Comparison of ENCODE assay signal across 5 cellular contexts in the genomic region with DNA sequence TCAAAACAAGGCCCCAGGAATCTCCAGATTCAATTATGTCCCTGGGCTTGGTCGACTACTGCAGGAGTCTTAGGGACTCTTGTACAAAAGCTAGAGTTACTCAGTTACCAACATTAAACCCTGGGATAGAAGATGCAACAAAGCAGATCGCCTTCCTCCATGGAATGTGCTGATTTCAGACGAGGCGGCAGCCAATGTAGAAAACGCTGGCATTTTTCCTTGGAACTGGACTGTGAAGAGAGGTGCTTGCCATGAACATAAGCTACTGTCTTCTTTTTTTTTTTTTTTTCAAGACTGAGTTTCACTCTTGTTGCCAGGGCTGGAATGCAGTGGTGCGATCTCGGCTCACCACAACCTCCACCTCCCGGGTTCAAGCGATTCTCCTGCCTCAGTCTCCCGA.
DNase-seq lines count a peak whose midpoint lies in the region; TF ChIP-seq lines count a peak whose summit lies in the region.
"Not testable (repeated sequence)": the region's sequence is repeated elsewhere in the genome, so short reads cannot be mapped to it uniquely, and the experiment has no call there.

No MANE protein-coding gene starts in this region.

- not testable (repeated sequence) for H3K9ac ChIP-seq in SK-N-MC (ENCODE audit: insufficient read length); parathyroid adenoma

- H3K4me2 ChIP-seq in parathyroid adenoma (ENCODE audit: low read length), result not testable (repeated sequence)

- H3K9me3 Mint-ChIP-seq in nephron, result not testable (repeated sequence)

- not testable (repeated sequence) for H3K4me1 ChIP-seq in parathyroid adenoma

- not testable (repeated sequence) for H3K27me3 Mint-ChIP-seq in nephron (ENCODE audit: low read depth)

- TF ChIP-seq CTCF in epithelial cell of proximal tubule (conservative IDR thresholded peaks at IDR 0.05; ENCODE audit: low read depth, low read length); nephron (IDR thresholded peaks at IDR 0.05; ENCODE audit: unreplicated experiment in 3 of 3); parathyroid adenoma (IDR thresholded peaks at IDR 0.05): not testable (repeated sequence)

- H3K4me3 ChIP-seq in SK-N-MC; epithelial cell of proximal tubule (ENCODE audit: low read depth, low read length): not testable (repeated sequence)
- H3K4me3 ChIP-seq in parathyroid adenoma (ENCODE audit: low read depth, low read length), result peak overlapping the region; percentile 17

- DNase-seq in SK-N-MC (ENCODE audit: low read depth, low spot score), result not testable (repeated sequence)
- DNase-seq in epithelial cell of proximal tubule (ENCODE audit: low read depth) (peak; percentile 74), kidney tubule cell (ENCODE audit: low spot score) (peak; percentile 66)

- H3K4me1 Mint-ChIP-seq in nephron, result not testable (repeated sequence)

- not testable (repeated sequence) for H3K36me3 Mint-ChIP-seq in nephron (ENCODE audit: low read depth)

- H3K79me2 ChIP-seq in parathyroid adenoma, result not testable (repeated sequence)

- not testable (repeated sequence) for H3K9me3 ChIP-seq in SK-N-MC (ENCODE audit: low read depth, low read length); parathyroid adenoma (ENCODE audit: control insufficient read depth, low read length)

- H3K36me3 ChIP-seq in SK-N-MC (ENCODE audit: insufficient read depth, low read length); parathyroid adenoma (ENCODE audit: control insufficient read depth, insufficient read depth, low read length): not testable (repeated sequence)

- not testable (repeated sequence) for H3K27me3 ChIP-seq in parathyroid adenoma (ENCODE audit: control insufficient read depth, insufficient read depth, low read length)

- H2AFZ ChIP-seq in parathyroid adenoma, result not testable (repeated sequence)

- peak overlapping the region; percentile 38; the same call in 1 of the 2 replicates for H3K27ac ChIP-seq in SK-N-MC
- peak overlapping the region; percentile 51 for H3K27ac ChIP-seq in parathyroid adenoma

- H3K4me3 Mint-ChIP-seq in nephron, result not testable (repeated sequence)

- peak overlapping the region; percentile 90 to 95 (median 92) for H3K27ac Mint-ChIP-seq in nephron
